1 cellular context compared by ENCODE assay signal in genomic region chr2:235860846-235861245, GRCh38.
TF ChIP-seq lines count a peak whose summit lies in the region.

No MANE protein-coding gene starts in this region.

TF ChIP-seq in IMR-90, 13 proteins besides CTCF, POLR2A, EP300 and RAD21 (continued from another document):
- TF ChIP-seq, protein P1, sequence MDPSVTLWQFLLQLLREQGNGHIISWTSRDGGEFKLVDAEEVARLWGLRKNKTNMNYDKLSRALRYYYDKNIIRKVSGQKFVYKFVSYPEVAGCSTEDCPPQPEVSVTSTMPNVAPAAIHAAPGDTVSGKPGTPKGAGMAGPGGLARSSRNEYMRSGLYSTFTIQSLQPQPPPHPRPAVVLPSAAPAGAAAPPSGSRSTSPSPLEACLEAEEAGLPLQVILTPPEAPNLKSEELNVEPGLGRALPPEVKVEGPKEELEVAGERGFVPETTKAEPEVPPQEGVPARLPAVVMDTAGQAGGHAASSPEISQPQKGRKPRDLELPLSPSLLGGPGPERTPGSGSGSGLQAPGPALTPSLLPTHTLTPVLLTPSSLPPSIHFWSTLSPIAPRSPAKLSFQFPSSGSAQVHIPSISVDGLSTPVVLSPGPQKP (IDR thresholded peaks at IDR 0.05; ENCODE audit: borderline replicate concordance, low read depth, low read length) = no peak
- TF ChIP-seq NFE2L2 (IDR thresholded peaks at IDR 0.05; ENCODE audit: low read depth, low read length) (no peak), CEBPB (IDR thresholded peaks at IDR 0.05; ENCODE audit: low read depth, low read length) (no peak)
